ENCODE assay signal across 8 cellular contexts in genomic region chr10:22345301-22346086, GRCh38. TPM values are rescaled to one million over a fixed set of nuclear protein-coding genes. Genes with fewer than 3 reads are reported as not detected.
A peak's percentile ranks its signal among the peaks of the same experiment; 100 is the strongest.
DNase-seq lines count a peak whose midpoint lies in the region; ATAC-seq and TF ChIP-seq lines count a peak whose summit lies in the region.

SPAG6 (plus strand) TSS chr10:22345496; CDS start chr10:22345612, 116 bp downstream.

- no peak within 1 kb of the TSS for H3K4me2 ChIP-seq in Karpas-422 (ENCODE audit: low read depth, low read length, poor library complexity, severe bottlenecking)

- ATAC-seq in GM18505 (IDR thresholded peaks at IDR 0.05; ENCODE audit: unreplicated experiment) (no peak), HG03442 (IDR thresholded peaks at IDR 0.05; ENCODE audit: unreplicated experiment) (no peak)

- H3K27ac ChIP-seq in Karpas-422 (ENCODE audit: low read length) = no peak within 1 kb of the TSS

- no peak within 1 kb of the TSS for H3K4me3 ChIP-seq in Karpas-422 (ENCODE audit: low read length)

- no peaks in the 10 kb centered on the region for H3K79me2 ChIP-seq in Karpas-422 (ENCODE audit: low read length)

- H3K9me3 ChIP-seq in Karpas-422 (ENCODE audit: low read length) = no peaks in the 10 kb centered on the region

- H3K36me3 Mint-ChIP-seq in activated naive CD4-positive, alpha-beta T cell treated with anti-CD3 and anti-CD28 coated beads, Interleukin-2, amount 10 ng/mL, durations not matched to agents 7 days and 5 days = peaks cover 11% of the 10 kb centered on the region
- peaks cover 0 to 5% (median 0%) of the 10 kb centered on the region in 3 donors for H3K36me3 Mint-ChIP-seq in immature natural killer cell

- no peaks in the 10 kb centered on the region; the same call in 1 of the 2 replicates for H3K27me3 ChIP-seq in Karpas-422 (ENCODE audit: low read length)

- H3K27me3 Mint-ChIP-seq in activated naive CD4-positive, alpha-beta T cell treated with anti-CD3 and anti-CD28 coated beads, Interleukin-2, amount 10 ng/mL, durations not matched to agents 7 days and 5 days = peaks cover 72% of the 10 kb centered on the region
- H3K27me3 Mint-ChIP-seq in immature natural killer cell (ENCODE audit: low read depth in 3 of 3) = peaks cover 40 to 60% (median 54%) of the 10 kb centered on the region in 3 donors

- no peak within 1 kb of the TSS for H2AFZ ChIP-seq in Karpas-422 (ENCODE audit: low read length)

- no peaks in the 10 kb centered on the region for H3K36me3 ChIP-seq in Karpas-422 (ENCODE audit: insufficient read depth, low read length)

- no peaks in the 10 kb centered on the region for H3K9me3 Mint-ChIP-seq in activated naive CD4-positive, alpha-beta T cell treated with anti-CD3 and anti-CD28 coated beads, Interleukin-2, amount 10 ng/mL, durations not matched to agents 7 days and 5 days
- H3K9me3 Mint-ChIP-seq in immature natural killer cell = peaks cover 0 to 14% (median 2%) of the 10 kb centered on the region in 6 donors

- no peak within 1 kb of the TSS for H3K9ac ChIP-seq in Karpas-422 (ENCODE audit: low read length)

- H3K4me1 Mint-ChIP-seq in activated naive CD4-positive, alpha-beta T cell treated with anti-CD3 and anti-CD28 coated beads, Interleukin-2, amount 10 ng/mL, durations not matched to agents 7 days and 5 days = peaks cover 24% of the 10 kb centered on the region
- H3K4me1 Mint-ChIP-seq in immature natural killer cell = peaks cover 13 to 25% of the 10 kb centered on the region in 2 donors

- peaks cover 14% of the 10 kb centered on the region for H3K4me1 ChIP-seq in Karpas-422 (ENCODE audit: low read length)

- peak within 1 kb of the TSS; percentile 64 for H3K4me3 Mint-ChIP-seq in activated naive CD4-positive, alpha-beta T cell treated with anti-CD3 and anti-CD28 coated beads, Interleukin-2, amount 10 ng/mL, durations not matched to agents 7 days and 5 days
- peak within 1 kb of the TSS; percentile 47 to 71 (median 54) for H3K4me3 Mint-ChIP-seq in immature natural killer cell

- CTCF ChIA-PET in activated naive CD4-positive, alpha-beta T cell treated with anti-CD3 and anti-CD28 coated beads, Interleukin-2, amount 10 ng/mL, durations not matched to agents 7 days and 5 days (lab: Charles Lee) = interaction anchor here (0.7 kb wide), 1 partner anchor 21 kb away, joined by 3 read pairs; no protein-coding TSS in a partner anchor

- H3K9me2 ChIP-seq in Karpas-422 (replicated peaks; ENCODE audit: insufficient read depth, low read length) = no peaks in the 10 kb centered on the region

- H3K27ac Mint-ChIP-seq in activated naive CD4-positive, alpha-beta T cell treated with anti-CD3 and anti-CD28 coated beads, Interleukin-2, amount 10 ng/mL, durations not matched to agents 7 days and 5 days = peak within 1 kb of the TSS; percentile 81
- H3K27ac Mint-ChIP-seq in immature natural killer cell = peak within 1 kb of the TSS in 3 of 6 donors; percentile 56 to 77 (median 67)

- DNase-seq in NCI-H187 (lab: John Stamatoyannopoulos, UW) (peak; percentile 16 to 73), immature natural killer cell (peak; percentile 66 to 71 (median 70)), Karpas-422 (no peak), T1000 (lab: John Stamatoyannopoulos, UW) (no peak)
- DNase-seq in activated naive CD4-positive, alpha-beta T cell treated with anti-CD3 and anti-CD28 coated beads, Interleukin-2, amount 10 ng/mL, durations not matched to agents 7 days and 5 days = peak; percentile 67
- DNase-seq in stimulated activated CD8-positive, alpha-beta memory T cell treated with anti-CD3 and anti-CD28 coated beads, Interleukin-4, amount 100 ng/mL, for 48 hours = peak; percentile 73

- H4K20me1 ChIP-seq in Karpas-422 (ENCODE audit: insufficient read depth, low read depth, low read length) = no peaks in the 10 kb centered on the region

- peak; percentile 21 for TF ChIP-seq POLR2A in GM18505 (IDR thresholded peaks at IDR 0.05; ENCODE audit: borderline replicate concordance, extremely low read depth, insufficient read depth, insufficient read length)

RNA-seq across cellular contexts. Expression of gene SPAG6, which starts in this region (rescaled TPM):
- not detected for polyA plus RNA-seq in immature natural killer cell
- not detected in 2 replicates for total RNA-seq in Karpas-422 (2014; rRNA removed; shearing (Covaris generic); ENCODE audit: low replicate concordance)

Comparison
In these comparisons a context has a peak if more than half of its experiments do, and no peak if none do; other contexts are left out.
1. Peak in DNase-seq in immature natural killer cell; RNA of the gene not detected or under 1 TPM.
2. DNase-seq: peak in NCI-H187 (2 of 2), activated naive CD4-positive, alpha-beta T cell treated with anti-CD3 and anti-CD28 coated beads, Interleukin-2, amount 10 ng/mL, durations not matched to agents 7 days and 5 days (single experiment) and stimulated activated CD8-positive, alpha-beta memory T cell treated with anti-CD3 and anti-CD28 coated beads, Interleukin-4, amount 100 ng/mL, for 48 hours (single experiment); none in Karpas-422 (single experiment) and T1000 (single experiment).